Comparison of ENCODE assay signal across 30 cellular contexts in genomic region chr15:81506071-81506470, GRCh38.
"Had no signal": no experiment of that assay in that cellular context is flagged by ENCODE, and none has a peak within 500 bp of the region (broad histone marks: within the 10 kb centered on the region; RNA-seq: fewer than 3 reads in every experiment).

No MANE protein-coding gene starts in this region.

- H3K9me3 ChIP-seq: colonic mucosa, esophagus squamous epithelium had no signal

- DNase-seq: activated B cell treated with CpG ODN at 0.5 μM for 24 hours; activated CD4-positive, alpha-beta T cell treated with anti-CD3 and anti-CD28 coated beads for 48 hours; activated CD4-positive, alpha-beta T cell treated with anti-CD3 and anti-CD28 coated beads, Interleukin-2, amount 50 U/mL, for 1 hour; activated CD4-positive, alpha-beta T cell treated with anti-CD3 and anti-CD28 coated beads, Interleukin-2, amount 50 U/mL, for 48 hours; activated CD8-positive, alpha-beta memory T cell treated with anti-CD3 and anti-CD28 coated beads for 24 hours; activated CD8-positive, alpha-beta T cell treated with anti-CD3 and anti-CD28 coated beads for 36 hours; activated effector memory CD4-positive, alpha-beta T cell treated with Interleukin-2 at 50 U/mL for 16 hours; activated gamma-delta T cell treated with Interleukin-2 at 50 U/mL for 16 hours; activated naive CD4-positive, alpha-beta T cell treated with anti-CD3 and anti-CD28 coated beads, Interleukin-2, amount 50 U/mL, for 16 hours; activated naive CD4-positive, alpha-beta T cell treated with Interleukin-2 at 50 U/mL for 16 hours; activated T-cell treated with anti-CD3 and anti-CD28 coated beads, Interleukin-2, amount 50 U/mL, for 4 hours; amniotic stem cell; anterior cingulate cortex; brain microvascular endothelial cell; central memory CD4-positive, alpha-beta T cell; cerebellar nuclear complex; colonic mucosa; effector CD8-positive, alpha-beta T cell; erythroblast; esophagus squamous epithelium; head of caudate nucleus; T-helper 2 cell had no signal

- H3K27me3 ChIP-seq: brain microvascular endothelial cell, cardiac muscle cell, colonic mucosa, esophagus squamous epithelium had no signal

- H3K4me1 ChIP-seq: colonic mucosa, esophagus squamous epithelium had no signal

- ATAC-seq: activated CD4-positive, CD25-positive, alpha-beta regulatory T cell treated with anti-CD3 and anti-CD28 coated beads, Interleukin-2, amount 50 U/mL, for 24 hours; activated CD8-positive, alpha-beta T cell treated with anti-CD3 and anti-CD28 coated beads for 36 hours; activated T-cell treated with anti-CD3 and anti-CD28 coated beads, Interleukin-2, amount 50 U/mL, for 4 hours; activated T-helper 17 cell treated with anti-CD3 and anti-CD28 coated beads, Interleukin-2, amount 50 U/mL, for 72 hours had no signal

- H3K27ac ChIP-seq: brain microvascular endothelial cell, cardiac muscle cell, colonic mucosa, esophagus squamous epithelium, VCaP had no signal

- H3K4me3 ChIP-seq: cardiac muscle cell, colonic mucosa, esophagus squamous epithelium had no signal

- H3K36me3 ChIP-seq: brain microvascular endothelial cell, cardiac muscle cell, colonic mucosa, esophagus squamous epithelium had no signal

- FAIRE-seq: astrocyte, endometrium, frontal cortex, TTC549 had no signal
